ENCODE assay signal across 9 cellular contexts in the genomic region with DNA sequence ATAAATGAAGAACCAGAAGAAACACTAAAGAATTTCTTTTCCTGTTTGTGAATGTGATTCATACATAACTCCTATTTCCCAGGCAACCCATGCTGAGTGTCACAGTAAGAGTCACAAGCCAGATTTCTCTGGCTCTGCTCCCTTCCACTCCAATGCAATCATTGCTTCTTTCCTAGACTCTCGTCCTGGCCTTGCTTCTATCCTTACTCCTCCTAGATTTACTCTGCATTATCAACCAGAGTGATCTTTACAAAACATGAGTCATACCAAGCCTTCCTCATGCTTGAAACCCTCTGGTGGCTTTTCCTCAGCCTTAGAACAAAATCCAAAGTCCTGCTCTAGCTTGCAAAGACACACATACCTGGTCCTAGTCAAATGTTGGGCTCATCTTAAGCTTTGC. TPM values are rescaled to one million over a fixed set of nuclear protein-coding genes. Genes with fewer than 3 reads are reported as not detected.
DNase-seq lines count a peak whose midpoint lies in the region; ATAC-seq and TF ChIP-seq lines count a peak whose summit lies in the region.
"Had no signal": no experiment of that assay in that cellular context is flagged by ENCODE, and none has a peak within 500 bp of the region (broad histone marks: within the 10 kb centered on the region; RNA-seq: fewer than 3 reads in every experiment).

No MANE protein-coding gene starts in this region.

- no TSS peak for BruUV-seq in A673 (replicated peaks; lab: Mats Ljungman, UMichigan)

- ATAC-seq in HG02938 (IDR thresholded peaks at IDR 0.05; ENCODE audit: unreplicated experiment): no peak
- ATAC-seq in GM18520 (IDR thresholded peaks at IDR 0.05; ENCODE audit: unreplicated experiment): no peak

- TF ChIP-seq CTCF in A673 (conservative IDR thresholded peaks at IDR 0.05; ENCODE audit: low read depth, low read length) (no peak), tibial nerve (IDR thresholded peaks at IDR 0.05) (no peak)

- H3K9me3 ChIP-seq in A673 (ENCODE audit: low read depth, low read length, poor library complexity, severe bottlenecking) (no peaks in the 10 kb centered on the region), tibial nerve (no peaks in the 10 kb centered on the region)

- no peak overlapping the region for H3K4me3 ChIP-seq in A673 (ENCODE audit: low read depth, low read length, poor library complexity, severe bottlenecking)
- H3K4me3 ChIP-seq in tibial nerve: no peak overlapping the region

- no peaks in the 10 kb centered on the region for H3K27me3 Mint-ChIP-seq in activated naive CD8-positive, alpha-beta T cell treated with anti-CD3 and anti-CD28 coated beads for 36 hours

- H3K4me1 Mint-ChIP-seq in activated naive CD8-positive, alpha-beta T cell treated with anti-CD3 and anti-CD28 coated beads for 36 hours: peaks cover 51% of the 10 kb centered on the region

- no peaks in the 10 kb centered on the region for H3K27me3 ChIP-seq in A673 (replicated peaks; ENCODE audit: insufficient read depth, low read depth, low read length, poor library complexity)
- no peaks in the 10 kb centered on the region for H3K27me3 ChIP-seq in tibial nerve

- intact Hi-C loops in A673 (cut with micrococcal nuclease; ENCODE audit: unreplicated experiment): no loop called here

- no peak overlapping the region for H3K27ac ChIP-seq in A673 (ENCODE audit: low read depth, low read length, poor library complexity, severe bottlenecking)
- peak overlapping the region in 1 of 4 donors; percentile 65 for H3K27ac ChIP-seq in tibial nerve

- no peaks in the 10 kb centered on the region for H3K4me1 ChIP-seq in A673 (ENCODE audit: insufficient read depth, low read length, poor library complexity, severe bottlenecking)
- H3K4me1 ChIP-seq in tibial nerve: peaks cover 0 to 24% (median 2%) of the 10 kb centered on the region in 4 donors

- peaks cover 11% of the 10 kb centered on the region for H3K9me3 Mint-ChIP-seq in activated naive CD8-positive, alpha-beta T cell treated with anti-CD3 and anti-CD28 coated beads for 36 hours

- TF ChIP-seq EP300 in tibial nerve (IDR thresholded peaks at IDR 0.05): no peak

- 55 to 73% methylated on average over 1 of the region's 1 CpG for WGBS in tibial nerve, 2 donors

- DNase-seq in A673 (ENCODE audit: low spot score): peak; percentile 4
- peak; percentile 36 for DNase-seq in H4 (ENCODE audit: low spot score)
- no peak for DNase-seq in activated naive CD8-positive, alpha-beta T cell treated with anti-CD3 and anti-CD28 coated beads for 36 hours
- peak; percentile 64 for DNase-seq in islet precursor cell
- no peak for DNase-seq in 8988T
- no peak for DNase-seq in tibial nerve (ENCODE audit: low spot score in 2 of 2)

- no peak overlapping the region for H3K4me3 Mint-ChIP-seq in activated naive CD8-positive, alpha-beta T cell treated with anti-CD3 and anti-CD28 coated beads for 36 hours

- peak overlapping the region; percentile 91 for H3K27ac Mint-ChIP-seq in activated naive CD8-positive, alpha-beta T cell treated with anti-CD3 and anti-CD28 coated beads for 36 hours

- TF ChIP-seq POLR2A in tibial nerve (IDR thresholded peaks at IDR 0.05): no peak

- CTCF ChIA-PET in A673 (lab: Charles Lee): no interaction called here

- peaks cover 17% of the 10 kb centered on the region for H3K36me3 Mint-ChIP-seq in activated naive CD8-positive, alpha-beta T cell treated with anti-CD3 and anti-CD28 coated beads for 36 hours

- POLR2A ChIA-PET in A673 (lab: Charles Lee; ENCODE audit: low non-redundant PET): no interaction called here

- no peaks in the 10 kb centered on the region for H3K36me3 ChIP-seq in A673 (ENCODE audit: insufficient read depth, low read length, poor library complexity, severe bottlenecking)
- H3K36me3 ChIP-seq in tibial nerve: no peaks in the 10 kb centered on the region

RNA-seq across cellular contexts. Expression of gene IL22, which starts 13.3 kb away (rescaled TPM):
- total RNA-seq in A673 (2021) (not detected in 2 replicates), tibial nerve (not detected)
- not detected in 2 replicates for total RNA-seq in H4 (2014; rRNA removed; shearing (Covaris generic))
- total RNA-seq in activated naive CD8-positive, alpha-beta T cell treated with anti-CD3 and anti-CD28 coated beads for 36 hours: under 1 TPM; 0.31 to 0.64 TPM
- total RNA-seq: T-helper 2 cell treated with Interferon-gamma antibody and Interleukin-4, amounts not matched to agents 100 ng/mL and 5 ng/mL, for 36 hours had no signal

RNA-seq across cellular contexts. Expression of gene IL26, which starts 14.5 kb away (rescaled TPM):
- total RNA-seq in A673 (2021) (not detected in 2 replicates), tibial nerve (not detected)
- total RNA-seq in H4 (2014; rRNA removed; shearing (Covaris generic)): not detected in 2 replicates
- under 1 TPM in 1 of 2 experiments, not detected in 1; 0.21 TPM for total RNA-seq in activated naive CD8-positive, alpha-beta T cell treated with anti-CD3 and anti-CD28 coated beads for 36 hours

Comparison
In these comparisons a context has a peak if more than half of its experiments do, and no peak if none do; other contexts are left out.
1. DNase-seq: peak in A673 (single experiment), H4 (single experiment) and islet precursor cell (single experiment); none in activated naive CD8-positive, alpha-beta T cell treated with anti-CD3 and anti-CD28 coated beads for 36 hours (single experiment), 8988T (single experiment) and tibial nerve (0 of 2).